Comparison of ENCODE assay signal across 19 cellular contexts in the genomic region with DNA sequence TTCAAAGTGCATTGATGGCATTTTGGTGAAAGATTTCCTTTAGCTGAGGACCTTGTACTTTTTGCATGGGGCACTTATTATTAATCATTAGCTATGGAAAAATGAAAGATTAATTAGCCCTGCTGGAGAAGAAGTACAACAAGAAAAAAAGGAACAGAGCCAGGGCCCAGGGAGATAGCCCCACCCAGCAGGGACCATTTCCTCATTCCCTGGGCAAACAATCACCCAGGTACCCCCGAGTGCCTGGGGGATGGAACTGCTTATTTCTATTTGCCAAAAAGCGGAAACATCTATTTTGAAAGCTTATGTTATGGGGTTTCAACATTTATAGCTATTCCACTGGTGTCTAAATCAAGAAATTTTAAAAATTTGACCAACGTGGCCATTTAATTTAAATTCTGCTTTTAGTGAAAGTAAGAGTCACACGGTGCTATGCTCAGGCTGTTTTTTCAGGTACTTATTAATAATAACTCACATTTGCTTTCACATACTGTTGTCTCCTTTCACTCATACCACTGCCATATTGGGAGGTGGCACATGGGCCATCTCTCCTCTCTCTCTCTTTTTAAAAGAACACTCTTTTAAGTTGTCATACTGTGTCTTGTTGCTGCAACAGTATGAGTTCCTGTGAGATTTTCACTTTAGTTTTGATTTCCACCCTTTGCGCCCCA.
DNase-seq lines count a peak whose midpoint lies in the region; ATAC-seq and TF ChIP-seq lines count a peak whose summit lies in the region.
"Had no signal": no experiment of that assay in that cellular context is flagged by ENCODE, and none has a peak within 500 bp of the region (broad histone marks: within the 10 kb centered on the region; RNA-seq: fewer than 3 reads in every experiment).

No MANE protein-coding gene starts in this region.

- no peak overlapping the region for H3K4me3 ChIP-seq in HL-60 (replicated peaks; ENCODE audit: insufficient read depth, low read length)

- no peak for TF ChIP-seq CTCF in HL-60 (IDR thresholded peaks at IDR 0.05; ENCODE audit: insufficient read depth, low read length)

- ATAC-seq in GM21423 (IDR thresholded peaks at IDR 0.05; ENCODE audit: unreplicated experiment) (no peak), HG02884 (IDR thresholded peaks at IDR 0.05; ENCODE audit: unreplicated experiment) (no peak)
- ATAC-seq: left cardiac atrium had no signal

- DNase-seq in HL-60 (ENCODE audit: low read depth in 1 of 2, low spot score in 1 of 2) (peak in 1 of 2 experiments; percentile 87), NOMO-1 treated with dmso at 0.1 percent for 144 hours (lab: John Stamatoyannopoulos, UW; ENCODE audit: unreplicated experiment) (peak; percentile 86), kidney tubule cell (ENCODE audit: low spot score) (peak; percentile 25), pons (ENCODE audit: low spot score) (peak; percentile 13), activated gamma-delta T cell (lab: John Stamatoyannopoulos, UW) (no peak), NCI-H1105 treated with DMSO at 0.1 percent for 48 hours (lab: John Stamatoyannopoulos, UW) (no peak)
- DNase-seq: activated CD4-positive, alpha-beta T cell treated with anti-CD3 and anti-CD28 coated beads for 48 hours; activated CD8-positive, alpha-beta memory T cell treated with anti-CD3 and anti-CD28 coated beads, Interleukin-2, amount 50 U/mL, for 4 hours; DMS79 treated with DMSO at 0.1 percent for 48 hours; glutamatergic neuron; IMR-90; left cardiac atrium; NCI-H1092 treated with DMSO at 0.1 percent for 48 hours; NCI-H2107; NCI-H510A; retina; stimulated activated CD4-positive, alpha-beta T cell treated with anti-CD3 and anti-CD28 coated beads, Interleukin-12 subunit alpha, Interleukin-12 subunit beta, amount 100 ng/mL, for 4 hours had no signal

- no peaks in the 10 kb centered on the region for H3K27me3 ChIP-seq in HL-60 (ENCODE audit: insufficient read depth, poor library complexity, severe bottlenecking)

- peak overlapping the region; percentile 23; the same call in 1 of the 2 replicates for H3K27ac ChIP-seq in HL-60 (replicated peaks)

Comparison
In these comparisons a context has a peak if more than half of its experiments do, and no peak if none do; other contexts are left out.
1. DNase-seq: peak in NOMO-1 treated with dmso at 0.1 percent for 144 hours (single experiment), kidney tubule cell (single experiment) and pons (single experiment); none in activated gamma-delta T cell (single experiment) and NCI-H1105 treated with DMSO at 0.1 percent for 48 hours (single experiment).